1 cellular context compared by ENCODE assay signal in the genomic region with DNA sequence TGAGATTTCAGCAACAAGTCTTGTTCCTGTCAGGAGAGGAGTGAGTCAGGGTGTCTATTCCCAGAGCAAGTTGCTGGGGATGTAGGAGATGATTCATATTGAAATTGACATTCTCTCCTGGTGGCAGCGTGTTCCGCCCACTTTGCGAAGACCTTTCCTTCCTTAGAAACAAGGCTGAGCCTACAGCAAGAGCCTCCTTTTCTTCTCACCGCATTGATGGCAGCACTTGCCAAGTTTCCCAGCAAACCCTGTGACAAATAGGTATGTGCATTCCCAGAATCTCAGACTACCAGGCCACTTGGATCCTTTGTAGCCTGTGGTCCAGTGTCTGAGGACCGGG.
TF ChIP-seq lines count a peak whose summit lies in the region.

No MANE protein-coding gene starts in this region.

TF ChIP-seq in H1, 55 proteins besides CTCF, POLR2A, EP300 and RAD21 (continued from another document):
- TF ChIP-seq NRF1 (IDR thresholded peaks at IDR 0.05; ENCODE audit: low read depth, low read length): no peak
TF ChIP-seq in H1: peak in this region for 0.
